ENCODE assay signal across 1 cellular context in genomic region chrX:48801281-48802088, GRCh38.
TF ChIP-seq lines count a peak whose summit lies in the region.

Gene HDAC6 (plus strand): TSS chrX:48802067. CDS start chrX:48802693, 626 bp downstream.

TF ChIP-seq in GM23338, 12 proteins besides CTCF, POLR2A, EP300 and RAD21 (continued from another document):
- TF ChIP-seq REST (IDR thresholded peaks at IDR 0.05; ENCODE audit: unreplicated experiment) (no peak), CREB1 (CRISPR knock-in tag; IDR thresholded peaks at IDR 0.05; ENCODE audit: low read depth) (peak; percentile 95), EZH2 (IDR thresholded peaks at IDR 0.05; ENCODE audit: low read depth, unreplicated experiment) (no peak), ZNF114 (CRISPR knock-in tag; IDR thresholded peaks at IDR 0.05) (no peak), POLR2AphosphoS5 (IDR thresholded peaks at IDR 0.05; ENCODE audit: low read depth) (peak; percentile 47; the same call in 1 of the 2 replicates), JUNB (IDR thresholded peaks at IDR 0.05; ENCODE audit: unreplicated experiment) (no peak), STAT1 (IDR thresholded peaks at IDR 0.05; ENCODE audit: unreplicated experiment) (no peak), EZH2phosphoT487 (IDR thresholded peaks at IDR 0.05; ENCODE audit: unreplicated experiment) (no peak), ETS1 (IDR thresholded peaks at IDR 0.05) (0 out of 2 replicates have a peak, but pooled peaks have one; percentile 27), ZNF462 (CRISPR knock-in tag; IDR thresholded peaks at IDR 0.05) (no peak)
